ENCODE assay signal across 12 cellular contexts in genomic region chr5:115888027-115888426, GRCh38. TPM values are rescaled to one million over a fixed set of nuclear protein-coding genes. Genes with fewer than 3 reads are reported as not detected.
A peak's percentile ranks its signal among the peaks of the same experiment; 100 is the strongest.
DNase-seq lines count a peak whose midpoint lies in the region; ATAC-seq and TF ChIP-seq lines count a peak whose summit lies in the region.
"Had no signal": no experiment of that assay in that cellular context is flagged by ENCODE, and none has a peak within 500 bp of the region (broad histone marks: within the 10 kb centered on the region; RNA-seq: fewer than 3 reads in every experiment).

No MANE protein-coding gene starts in this region.

- no peak overlapping the region for H3K27ac Mint-ChIP-seq in mesothelial cell of epicardium

- no peak overlapping the region for H2BK5ac ChIP-seq in IMR-90 (ENCODE audit: low read depth, low read length, poor library complexity, severe bottlenecking)

- H3K36me3 Mint-ChIP-seq in mesothelial cell of epicardium = no peaks in the 10 kb centered on the region

- H3K9me3 ChIP-seq in IMR-90 (ENCODE audit: control insufficient read depth, insufficient read depth, low read length) (no peaks in the 10 kb centered on the region), hepatocyte (ENCODE audit: low read depth) (no peaks in the 10 kb centered on the region)

- H4K20me1 ChIP-seq in IMR-90 (ENCODE audit: insufficient read depth, low read length) (no peaks in the 10 kb centered on the region; the same call in 1 of the 2 replicates), hepatocyte (ENCODE audit: insufficient read depth, poor library complexity, severe bottlenecking) (no peaks in the 10 kb centered on the region)

- no peaks in the 10 kb centered on the region for H3K9me3 Mint-ChIP-seq in mesothelial cell of epicardium

- no peak overlapping the region for H3K18ac ChIP-seq in IMR-90 (ENCODE audit: low read depth, low read length)

- peaks cover 3% of the 10 kb centered on the region; the same call in 1 of the 2 replicates for H3K36me3 ChIP-seq in IMR-90 (ENCODE audit: control insufficient read depth, insufficient read depth, low read length)
- no peaks in the 10 kb centered on the region for H3K36me3 ChIP-seq in hepatocyte (replicated peaks; ENCODE audit: insufficient read depth, low read depth)

- no peak overlapping the region for H2AK5ac ChIP-seq in IMR-90 (ENCODE audit: low read depth, low read length)

- no peak overlapping the region for H3K14ac ChIP-seq in IMR-90 (replicated peaks; ENCODE audit: low read depth, low read length)

- no peak overlapping the region for H3K4me3 Mint-ChIP-seq in mesothelial cell of epicardium

- in situ Hi-C loops in IMR-90 (cut with MboI; ENCODE audit: low sequenced_read_pairs) = no loop called here

- dilution Hi-C loops in IMR-90 (cut with HindIII; ENCODE audit: low sequenced_read_pairs, unreplicated experiment) = no loop called here

- H3K4me3 ChIP-seq in AG09309 (ENCODE audit: control insufficient read depth, low read depth, low read length) (no peak overlapping the region), IMR-90 (ENCODE audit: insufficient read depth, low read depth, low read length) (no peak overlapping the region), hepatocyte (no peak overlapping the region)

- no peak overlapping the region for H3K4ac ChIP-seq in IMR-90 (ENCODE audit: low read depth, low read length)

- no peak overlapping the region for H4K91ac ChIP-seq in IMR-90 (ENCODE audit: insufficient read depth, low read depth, low read length)

- H2BK120ac ChIP-seq in IMR-90 (ENCODE audit: low read depth, low read length) = no peak overlapping the region

- H4K8ac ChIP-seq in IMR-90 (ENCODE audit: low read depth in 2 of 2, low read length in 2 of 2) = no peak overlapping the region

- peaks cover 13% of the 10 kb centered on the region for H3K79me2 ChIP-seq in hepatocyte
- H3K79me2 ChIP-seq: parathyroid adenoma had no signal

- DNase-seq in AG09309 (ENCODE audit: low read depth) (peak; percentile 7), IMR-90 (peak; percentile 54), SW480 (ENCODE audit: low spot score) (peak; percentile 49), hepatocyte (ENCODE audit: low spot score) (no peak), T1000 (lab: John Stamatoyannopoulos, UW) (no peak), mesothelial cell of epicardium (ENCODE audit: low spot score in 2 of 2, unreplicated experiment in 2 of 2) (no peak), NK-92 (lab: John Stamatoyannopoulos, UW; ENCODE audit: unreplicated experiment) (no peak)
- DNase-seq: activated gamma-delta T cell, GF-D8, NCI-H1930 had no signal

- H2AFZ ChIP-seq in IMR-90 (replicated peaks; ENCODE audit: low read length, poor library complexity) (no peak overlapping the region), hepatocyte (no peak overlapping the region)
- H2AFZ ChIP-seq: parathyroid adenoma had no signal

- H3K4me1 Mint-ChIP-seq in mesothelial cell of epicardium = no peaks in the 10 kb centered on the region

- no TSS peak for BruUV-seq in IMR-90 (replicated peaks; lab: Mats Ljungman, UMichigan)

- H3K9me2 ChIP-seq in hepatocyte (replicated peaks; ENCODE audit: insufficient read depth) = no peaks in the 10 kb centered on the region

- H3K27ac ChIP-seq in IMR-90 (ENCODE audit: insufficient read depth, low read length) (no peak overlapping the region), hepatocyte (no peak overlapping the region)
- H3K27ac ChIP-seq: parathyroid adenoma had no signal

- H3K4me1 ChIP-seq in IMR-90 (ENCODE audit: control insufficient read depth, insufficient read depth, low read length) (no peaks in the 10 kb centered on the region), hepatocyte (ENCODE audit: insufficient read depth) (no peaks in the 10 kb centered on the region)
- H3K4me1 ChIP-seq: parathyroid adenoma had no signal

- ATAC-seq in IMR-90 (ENCODE audit: low read depth) = peak; percentile 46
- ATAC-seq in GM21619 (IDR thresholded peaks at IDR 0.05; ENCODE audit: unreplicated experiment) = no peak

- no peak overlapping the region for H4K5ac ChIP-seq in IMR-90 (ENCODE audit: low read depth, low read length)

- H3K27me3 ChIP-seq in IMR-90 (ENCODE audit: control insufficient read depth, insufficient read depth, low read length) = no peaks in the 10 kb centered on the region
- H3K27me3 ChIP-seq in hepatocyte = no peaks in the 10 kb centered on the region

- H3K4me2 ChIP-seq in IMR-90 (ENCODE audit: low read depth, low read length) (no peak overlapping the region), hepatocyte (no peak overlapping the region)

- intact Hi-C loops in IMR-90 (cut with micrococcal nuclease) = loop anchor here (1.0 kb wide), 2 partner anchors 144 to 180 kb away; partner anchors contain the start of gene ARL14EPL

- H3K9ac ChIP-seq in IMR-90 (ENCODE audit: low read depth, low read length) = no peak overlapping the region
- H3K9ac ChIP-seq: parathyroid adenoma had no signal

- POLR2A ChIA-PET in IMR-90 (lab: Charles Lee; ENCODE audit: unreplicated experiment) = no interaction called here

- TF ChIP-seq RAD21 in IMR-90 (IDR thresholded peaks at IDR 0.05; ENCODE audit: low read length) = peak; percentile 60

- H2BK15ac ChIP-seq in IMR-90 (ENCODE audit: low read depth, low read length) = no peak overlapping the region

- H2BK20ac ChIP-seq in IMR-90 (ENCODE audit: low read depth, low read length) = no peak overlapping the region

- H3K9me1 ChIP-seq in IMR-90 (ENCODE audit: insufficient read depth, low read length) = no peaks in the 10 kb centered on the region

- WGBS in IMR-90 (ENCODE audit: extremely low coverage in 2 of 2, insufficient read length in 1 of 2), 2 experiments = no CpG with 5 or more reads among the region's 1 CpG
- 65% methylated on average over 1 of the region's 1 CpG for WGBS in hepatocyte (ENCODE audit: low lambda C conversion rate, missing lambda C conversion rate)

- TF ChIP-seq POLR2A in IMR-90 (IDR thresholded peaks at IDR 0.05; ENCODE audit: low read depth, low read length) = no peak

- no peaks in the 10 kb centered on the region for H3K27me3 Mint-ChIP-seq in mesothelial cell of epicardium (ENCODE audit: low read depth)

- TF ChIP-seq CTCF in AG09309 (IDR thresholded peaks at IDR 0.05; ENCODE audit: control insufficient read depth, insufficient read depth, low read depth, low read length, missing control alignments) = peak; percentile 29
- TF ChIP-seq CTCF in IMR-90 (conservative IDR thresholded peaks at IDR 0.05; ENCODE audit: low read depth, low read length) = peak; percentile 54
- TF ChIP-seq CTCF in hepatocyte (IDR thresholded peaks at IDR 0.05; ENCODE audit: poor library complexity) = peak; percentile 43
- TF ChIP-seq CTCF in mesothelial cell of epicardium (IDR thresholded peaks at IDR 0.05; ENCODE audit: unreplicated experiment) = no peak

- no peak overlapping the region for H2AK9ac ChIP-seq in IMR-90 (replicated peaks; ENCODE audit: low read depth, low read length, poor library complexity)

- no peak overlapping the region for H3K23ac ChIP-seq in IMR-90 (ENCODE audit: low read depth, low read length)

- no peak overlapping the region for H3K56ac ChIP-seq in IMR-90 (ENCODE audit: extremely low read depth, insufficient read depth, low read length)

- CTCF ChIA-PET in IMR-90 (lab: Yijun Ruan, JAX) = interaction anchor here (0.9 to 1.0 kb wide), 2 partner anchors 147 to 171 kb away, joined by 3 read pairs; no protein-coding TSS in a partner anchor

- peaks cover 6 to 10% of the 10 kb centered on the region in 2 experiments for H3K79me1 ChIP-seq in IMR-90 (ENCODE audit: low read depth in 1 of 2, low read length in 2 of 2)

TF ChIP-seq in IMR-90, 13 proteins besides CTCF, POLR2A, EP300 and RAD21:
- TF ChIP-seq SMC3 (IDR thresholded peaks at IDR 0.05; ENCODE audit: low read depth, low read length) (peak; percentile 67), ELK1 (IDR thresholded peaks at IDR 0.05; ENCODE audit: borderline replicate concordance, low read depth, low read length) (no peak)

RNA-seq across cellular contexts. Expression of gene AP3S1, which starts 46.3 kb away (rescaled TPM):
- total RNA-seq in IMR-90 (2012; rRNA removed) (21.9 and 93.9 TPM in 2 replicates), hepatocyte (122 and 362 TPM in 2 replicates), mesothelial cell of epicardium (52.1 to 56.0 TPM (median 52.3 TPM) in 3 replicates)
- polyA plus RNA-seq in IMR-90 (2012; rRNA removed) (52.8 and 73.1 TPM in 2 replicates), hepatocyte (130 and 148 TPM in 2 replicates)
- 9.1 and 56.1 TPM in 2 replicates for polyA plus RNA-seq in IMR-90 (2012; cell fraction: cytosol; rRNA removed)
- 2.9 and 13.2 TPM in 2 replicates for polyA plus RNA-seq in IMR-90 (2012; cell fraction: nucleus; rRNA removed; ENCODE audit: low replicate concordance)

RNA-seq across cellular contexts. Expression of gene ATG12, which starts 46.7 kb away (rescaled TPM):
- total RNA-seq in IMR-90 (2012; rRNA removed) = 95.7 and 117 TPM in 2 replicates
- 55.6 and 68.0 TPM in 2 replicates for polyA plus RNA-seq in IMR-90 (2012; rRNA removed)
- polyA plus RNA-seq in IMR-90 (2012; cell fraction: cytosol; rRNA removed) = 9.7 and 37.2 TPM in 2 replicates
- 11.0 and 50.0 TPM in 2 replicates for polyA plus RNA-seq in IMR-90 (2012; cell fraction: nucleus; rRNA removed; ENCODE audit: low replicate concordance)
- 48.3 and 85.7 TPM in 2 replicates for total RNA-seq in hepatocyte
- polyA plus RNA-seq in hepatocyte = 65.3 and 66.0 TPM in 2 replicates
- total RNA-seq in mesothelial cell of epicardium = 40.2 to 46.7 TPM (median 43.0 TPM) in 3 replicates

Comparison
In these comparisons a context has a peak if more than half of its experiments do, and no peak if none do; other contexts are left out.
1. DNase-seq: peak in AG09309 (single experiment), IMR-90 (single experiment) and SW480 (single experiment); none in hepatocyte (single experiment), T1000 (single experiment), mesothelial cell of epicardium (0 of 2) and NK-92 (single experiment).